14 cellular contexts compared by ENCODE assay signal in the genomic region with DNA sequence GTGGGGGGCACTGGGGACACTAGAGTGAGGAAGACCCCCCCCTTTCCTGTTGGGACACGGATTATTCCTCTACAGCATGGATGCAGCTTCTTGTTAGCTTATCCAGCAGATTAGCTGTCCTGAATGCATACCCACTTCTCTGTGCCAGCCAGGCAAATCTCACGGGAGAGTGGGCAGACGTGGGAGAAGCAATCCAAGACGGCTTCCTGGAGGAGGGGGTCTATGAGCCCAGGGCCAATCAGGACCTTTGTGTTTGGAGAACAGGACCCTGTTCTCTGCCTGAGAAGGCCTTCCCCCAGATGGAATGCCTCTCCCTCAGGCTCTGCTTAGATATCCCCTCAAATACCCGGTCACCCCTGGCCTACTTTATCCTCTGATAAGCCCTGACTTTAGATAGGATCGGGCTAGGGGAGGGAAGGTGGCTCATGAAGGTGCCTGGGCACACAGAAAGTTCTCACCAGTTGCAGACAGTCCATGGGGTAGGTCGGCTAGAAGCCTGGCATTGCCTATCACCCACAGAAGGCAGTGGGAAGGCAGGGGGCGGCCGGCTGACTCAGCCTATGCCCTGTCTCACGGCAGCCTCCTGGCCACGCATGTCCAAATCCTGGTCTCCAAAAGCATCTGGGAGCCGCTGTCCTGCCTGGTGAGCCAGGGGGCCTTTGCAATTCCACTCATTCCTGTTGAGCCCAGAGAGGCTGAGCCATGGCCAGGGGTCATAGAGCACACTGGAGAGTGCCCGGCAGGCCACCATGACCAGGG. TPM values are rescaled to one million over a fixed set of nuclear protein-coding genes. Genes with fewer than 3 reads are reported as not detected.
DNase-seq lines count a peak whose midpoint lies in the region; ATAC-seq and TF ChIP-seq lines count a peak whose summit lies in the region.
"Had no signal": no experiment of that assay in that cellular context is flagged by ENCODE, and none has a peak within 500 bp of the region (broad histone marks: within the 10 kb centered on the region; RNA-seq: fewer than 3 reads in every experiment).

No MANE protein-coding gene starts in this region.

- no peaks in the 10 kb centered on the region for H3K9me3 Mint-ChIP-seq in natural killer cell treated with Interleukin-12 subunit alpha and Interleukin-12 subunit beta and Interleukin-15 and Interleukin-18, amount 100 ng/mL, for 72 hours
- no peaks in the 10 kb centered on the region for H3K9me3 Mint-ChIP-seq in natural killer cell
- peaks cover 0 to 2% of the 10 kb centered on the region in 2 donors for H3K9me3 Mint-ChIP-seq in activated T-cell treated with anti-CD3 and anti-CD28 coated beads, Interleukin-2, amount 50 U/mL, for 72 hours

- peak overlapping the region in 1 of 2 donors; percentile 43 for H3K27ac Mint-ChIP-seq in natural killer cell treated with Interleukin-12 subunit alpha and Interleukin-12 subunit beta and Interleukin-15 and Interleukin-18, amount 100 ng/mL, for 72 hours
- peak overlapping the region in 1 of 2 donors; percentile 81 for H3K27ac Mint-ChIP-seq in natural killer cell
- peak overlapping the region; percentile 88 for H3K27ac Mint-ChIP-seq in activated T-cell treated with anti-CD3 and anti-CD28 coated beads, Interleukin-2, amount 50 U/mL, for 72 hours

- TF ChIP-seq CTCF in natural killer cell (IDR thresholded peaks at IDR 0.05) (no peak), GM13977 (IDR thresholded peaks at IDR 0.05; ENCODE audit: extremely low read depth, insufficient read depth, missing control alignments) (no peak)

- H3K27me3 Mint-ChIP-seq in natural killer cell treated with Interleukin-12 subunit alpha and Interleukin-12 subunit beta and Interleukin-15 and Interleukin-18, amount 100 ng/mL, for 72 hours = no peaks in the 10 kb centered on the region
- H3K27me3 Mint-ChIP-seq in natural killer cell (ENCODE audit: low read depth in 2 of 2) = no peaks in the 10 kb centered on the region
- H3K27me3 Mint-ChIP-seq in activated T-cell treated with anti-CD3 and anti-CD28 coated beads, Interleukin-2, amount 50 U/mL, for 72 hours (ENCODE audit: low read depth) = no peaks in the 10 kb centered on the region

- in situ Hi-C loops in GM13977 (cut with MboI; ENCODE audit: low pct_unique_long_range_greater_than_20kb, low sequenced_read_pairs, unreplicated experiment) = no loop called here

- H3K4me1 Mint-ChIP-seq in natural killer cell treated with Interleukin-12 subunit alpha and Interleukin-12 subunit beta and Interleukin-15 and Interleukin-18, amount 100 ng/mL, for 72 hours (ENCODE audit: low read depth in 2 of 2) = peaks cover 15 to 26% of the 10 kb centered on the region in 2 donors
- H3K4me1 Mint-ChIP-seq in natural killer cell = peaks cover 22 to 25% of the 10 kb centered on the region in 2 donors
- peaks cover 76% of the 10 kb centered on the region for H3K4me1 Mint-ChIP-seq in activated T-cell treated with anti-CD3 and anti-CD28 coated beads, Interleukin-2, amount 50 U/mL, for 72 hours (ENCODE audit: low read depth)

- intact Hi-C loops in natural killer cell (cut with micrococcal nuclease) = no loop called here

- no peaks in the 10 kb centered on the region for H3K36me3 Mint-ChIP-seq in natural killer cell treated with Interleukin-12 subunit alpha and Interleukin-12 subunit beta and Interleukin-15 and Interleukin-18, amount 100 ng/mL, for 72 hours
- H3K36me3 Mint-ChIP-seq in natural killer cell = no peaks in the 10 kb centered on the region
- no peaks in the 10 kb centered on the region for H3K36me3 Mint-ChIP-seq in activated T-cell treated with anti-CD3 and anti-CD28 coated beads, Interleukin-2, amount 50 U/mL, for 72 hours (ENCODE audit: insufficient read depth in 2 of 2)

- H3K4me3 Mint-ChIP-seq in natural killer cell treated with Interleukin-12 subunit alpha and Interleukin-12 subunit beta and Interleukin-15 and Interleukin-18, amount 100 ng/mL, for 72 hours = peak overlapping the region; percentile 20
- no peak overlapping the region for H3K4me3 Mint-ChIP-seq in natural killer cell
- H3K4me3 Mint-ChIP-seq in activated T-cell treated with anti-CD3 and anti-CD28 coated beads, Interleukin-2, amount 50 U/mL, for 72 hours = peak overlapping the region; percentile 9 to 23

- ATAC-seq in natural killer cell treated with Interleukin-12 subunit alpha and Interleukin-12 subunit beta and Interleukin-15 and Interleukin-18, amount 100 ng/mL, for 72 hours = no peak
- ATAC-seq in natural killer cell = no peak
- no peak for ATAC-seq in activated T-cell treated with anti-CD3 and anti-CD28 coated beads, Interleukin-2, amount 50 U/mL, for 72 hours (replicated peaks in 1 of 2)
- no peak for ATAC-seq in HG02870 (IDR thresholded peaks at IDR 0.05; ENCODE audit: unreplicated experiment)

- DNase-seq in natural killer cell treated with Interleukin-12 subunit alpha and Interleukin-12 subunit beta and Interleukin-15 and Interleukin-18, amount 100 ng/mL, for 72 hours (ENCODE audit: low spot score) = peak; percentile 49
- DNase-seq in natural killer cell (no peak), mucosa of gallbladder (ENCODE audit: low spot score) (peak; percentile 8), GM13977 (ENCODE audit: low spot score) (no peak), LoVo (ENCODE audit: low spot score) (no peak)
- no peak for DNase-seq in activated T-cell treated with anti-CD3 and anti-CD28 coated beads, Interleukin-2, amount 50 U/mL, for 72 hours
- DNase-seq in stimulated activated naive CD4-positive, alpha-beta T cell treated with Interleukin-2 at 50 U/mL for 16 hours (lab: John Stamatoyannopoulos, UW) = no peak
- DNase-seq: AML-193, dermis blood vessel endothelial cell, EL, HCEC 1CT, MV-4-11, SW 1271 had no signal

RNA-seq across cellular contexts. Expression of a gene that starts 34.7 kb away (rescaled TPM):
- not detected for total RNA-seq in natural killer cell treated with Interleukin-12 subunit alpha and Interleukin-12 subunit beta and Interleukin-15 and Interleukin-18, amount 100 ng/mL, for 72 hours
- total RNA-seq in natural killer cell (not detected), mucosa of gallbladder (not detected)
- not detected for total RNA-seq in activated T-cell treated with anti-CD3 and anti-CD28 coated beads, Interleukin-2, amount 50 U/mL, for 72 hours
- total RNA-seq: dermis blood vessel endothelial cell had no signal

RNA-seq across cellular contexts. Expression of a gene that starts 38.0 kb away (rescaled TPM):
- not detected for total RNA-seq in natural killer cell treated with Interleukin-12 subunit alpha and Interleukin-12 subunit beta and Interleukin-15 and Interleukin-18, amount 100 ng/mL, for 72 hours
- not detected for total RNA-seq in natural killer cell
- not detected for total RNA-seq in activated T-cell treated with anti-CD3 and anti-CD28 coated beads, Interleukin-2, amount 50 U/mL, for 72 hours
- 0.17 TPM for total RNA-seq in mucosa of gallbladder
- total RNA-seq: dermis blood vessel endothelial cell had no signal

Comparison
In these comparisons a context has a peak if more than half of its experiments do, and no peak if none do; other contexts are left out.
1. DNase-seq: peak in natural killer cell treated with Interleukin-12 subunit alpha and Interleukin-12 subunit beta and Interleukin-15 and Interleukin-18, amount 100 ng/mL, for 72 hours (single experiment) and mucosa of gallbladder (single experiment); none in natural killer cell (single experiment), activated T-cell treated with anti-CD3 and anti-CD28 coated beads, Interleukin-2, amount 50 U/mL, for 72 hours (0 of 2), GM13977 (single experiment), stimulated activated naive CD4-positive, alpha-beta T cell treated with Interleukin-2 at 50 U/mL for 16 hours (single experiment) and LoVo (single experiment).